Comparison of ENCODE assay signal across 11 cellular contexts in genomic region chr16:67593701-67594100, GRCh38.
"Had no signal": no experiment of that assay in that cellular context is flagged by ENCODE, and none has a peak within 500 bp of the region (broad histone marks: within the 10 kb centered on the region; RNA-seq: fewer than 3 reads in every experiment).

No MANE protein-coding gene starts in this region.

- H3K9me3 ChIP-seq: colonic mucosa, heart right ventricle, ovary, testis had no signal

- H3K27me3 ChIP-seq: colonic mucosa, heart right ventricle, neural progenitor cell, ovary, testis had no signal

- ATAC-seq: heart right ventricle; stimulated activated naive CD8-positive, alpha-beta T cell treated with anti-CD3 and anti-CD28 coated beads, Interleukin-15, amount 100 ng/mL, for 72 hours had no signal

- H3K27me3 Mint-ChIP-seq: stimulated activated naive CD8-positive, alpha-beta T cell treated with anti-CD3 and anti-CD28 coated beads, Interleukin-15, amount 100 ng/mL, for 72 hours had no signal

- DNase-seq: activated CD4-positive, alpha-beta T cell treated with anti-CD3 and anti-CD28 coated beads for 48 hours; activated T-cell treated with anti-CD3 and anti-CD28 coated beads, Interleukin-2, amount 50 U/mL, for 48 hours; colonic mucosa; heart right ventricle; mesendoderm; ovary; stimulated activated CD4-positive, alpha-beta T cell treated with anti-CD3 and anti-CD28 coated beads, Interleukin-4, amount 100 ng/mL, for 24 hours; stimulated activated naive CD8-positive, alpha-beta T cell treated with anti-CD3 and anti-CD28 coated beads, Interleukin-15, amount 100 ng/mL, for 72 hours; testis had no signal

- H3K27ac ChIP-seq: colonic mucosa, heart right ventricle, neural progenitor cell, ovary, testis, VCaP had no signal

- H3K9me3 Mint-ChIP-seq: neural progenitor cell; stimulated activated naive CD8-positive, alpha-beta T cell treated with anti-CD3 and anti-CD28 coated beads, Interleukin-15, amount 100 ng/mL, for 72 hours had no signal

- H3K4me3 ChIP-seq: colonic mucosa, heart right ventricle, neural progenitor cell, ovary, testis had no signal

- H3K4me3 Mint-ChIP-seq: neural progenitor cell; stimulated activated naive CD8-positive, alpha-beta T cell treated with anti-CD3 and anti-CD28 coated beads, Interleukin-15, amount 100 ng/mL, for 72 hours had no signal

- H3K4me1 ChIP-seq: colonic mucosa had no signal

- H3K36me3 ChIP-seq: colonic mucosa, neural progenitor cell, ovary had no signal

- H3K27ac Mint-ChIP-seq: neural progenitor cell; stimulated activated naive CD8-positive, alpha-beta T cell treated with anti-CD3 and anti-CD28 coated beads, Interleukin-15, amount 100 ng/mL, for 72 hours had no signal
